ENCODE assay signal across 1 cellular context in the genomic region with DNA sequence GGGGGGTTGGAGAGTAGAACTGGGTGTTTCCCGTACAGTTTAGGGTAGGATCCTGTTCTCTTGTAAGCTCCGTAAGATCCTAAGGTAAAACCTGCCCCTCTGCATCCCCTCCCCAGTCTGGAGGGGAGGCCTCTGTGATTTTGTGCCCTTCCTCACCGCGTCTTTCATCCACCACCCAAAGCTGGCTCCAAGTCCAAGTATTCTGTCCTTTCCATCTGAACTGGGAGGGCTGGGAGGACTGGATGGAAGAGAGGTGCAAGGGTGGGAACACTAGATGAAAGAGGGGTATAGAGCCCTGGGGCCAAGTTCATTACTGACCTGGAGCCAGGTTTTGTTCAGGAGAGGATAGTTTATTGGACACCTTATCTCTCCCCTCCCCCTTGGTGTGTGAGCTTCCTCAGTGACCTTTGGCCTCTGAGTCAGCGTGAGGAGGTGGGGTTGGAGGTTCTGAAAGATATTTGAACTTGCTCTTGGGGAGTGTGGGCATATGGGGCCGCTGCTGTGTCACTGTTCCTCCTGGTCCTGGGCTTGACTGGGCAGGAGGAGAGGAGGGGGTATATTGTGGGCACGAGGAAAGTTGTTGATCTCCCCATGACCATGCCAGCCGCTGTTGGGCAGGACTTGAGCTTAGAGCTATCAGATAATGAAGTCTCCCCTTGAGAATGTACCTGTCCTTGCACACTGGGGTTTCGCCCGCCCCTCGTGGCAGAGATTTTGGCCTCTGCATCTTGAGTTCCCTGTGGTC.
TF ChIP-seq lines count a peak whose summit lies in the region.

No MANE protein-coding gene starts in this region.

TF ChIP-seq in HepG2, 621 proteins besides CTCF, POLR2A, EP300 and RAD21 (continued from another document and continues in another):
- TF ChIP-seq ZNF136 (CRISPR knock-in tag; IDR thresholded peaks at IDR 0.05; ENCODE audit: low read depth): peak; percentile 32; the same call in 1 of the 2 replicates
- TF ChIP-seq ARID2 (CRISPR knock-in tag; IDR thresholded peaks at IDR 0.05; ENCODE audit: borderline replicate concordance): peak; percentile 75; the same call in 1 of the 2 replicates
- TF ChIP-seq, protein P1, sequence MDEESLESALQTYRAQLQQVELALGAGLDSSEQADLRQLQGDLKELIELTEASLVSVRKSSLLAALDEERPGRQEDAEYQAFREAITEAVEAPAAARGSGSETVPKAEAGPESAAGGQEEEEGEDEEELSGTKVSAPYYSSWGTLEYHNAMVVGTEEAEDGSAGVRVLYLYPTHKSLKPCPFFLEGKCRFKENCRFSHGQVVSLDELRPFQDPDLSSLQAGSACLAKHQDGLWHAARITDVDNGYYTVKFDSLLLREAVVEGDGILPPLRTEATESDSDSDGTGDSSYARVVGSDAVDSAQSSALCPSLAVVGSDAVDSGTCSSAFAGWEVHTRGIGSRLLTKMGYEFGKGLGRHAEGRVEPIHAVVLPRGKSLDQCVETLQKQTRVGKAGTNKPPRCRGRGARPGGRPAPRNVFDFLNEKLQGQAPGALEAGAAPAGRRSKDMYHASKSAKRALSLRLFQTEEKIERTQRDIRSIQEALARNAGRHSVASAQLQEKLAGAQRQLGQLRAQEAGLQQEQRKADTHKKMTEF (CRISPR knock-in tag; IDR thresholded peaks at IDR 0.05): peak; percentile 93
- peak; percentile 81; the same call in 1 of the 2 replicates for TF ChIP-seq DMAP1 (CRISPR knock-in tag; IDR thresholded peaks at IDR 0.05)
- TF ChIP-seq, protein P2, sequence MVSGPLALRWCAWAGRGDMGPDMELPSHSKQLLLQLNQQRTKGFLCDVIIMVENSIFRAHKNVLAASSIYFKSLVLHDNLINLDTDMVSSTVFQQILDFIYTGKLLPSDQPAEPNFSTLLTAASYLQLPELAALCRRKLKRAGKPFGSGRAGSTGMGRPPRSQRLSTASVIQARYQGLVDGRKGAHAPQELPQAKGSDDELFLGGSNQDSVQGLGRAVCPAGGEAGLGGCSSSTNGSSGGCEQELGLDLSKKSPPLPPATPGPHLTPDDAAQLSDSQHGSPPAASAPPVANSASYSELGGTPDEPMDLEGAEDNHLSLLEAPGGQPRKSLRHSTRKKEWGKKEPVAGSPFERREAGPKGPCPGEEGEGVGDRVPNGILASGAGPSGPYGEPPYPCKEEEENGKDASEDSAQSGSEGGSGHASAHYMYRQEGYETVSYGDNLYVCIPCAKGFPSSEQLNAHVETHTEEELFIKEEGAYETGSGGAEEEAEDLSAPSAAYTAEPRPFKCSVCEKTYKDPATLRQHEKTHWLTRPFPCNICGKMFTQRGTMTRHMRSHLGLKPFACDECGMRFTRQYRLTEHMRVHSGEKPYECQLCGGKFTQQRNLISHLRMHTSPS (CRISPR knock-in tag; IDR thresholded peaks at IDR 0.05; ENCODE audit: low read depth): peak; percentile 94
- TF ChIP-seq, protein P3, sequence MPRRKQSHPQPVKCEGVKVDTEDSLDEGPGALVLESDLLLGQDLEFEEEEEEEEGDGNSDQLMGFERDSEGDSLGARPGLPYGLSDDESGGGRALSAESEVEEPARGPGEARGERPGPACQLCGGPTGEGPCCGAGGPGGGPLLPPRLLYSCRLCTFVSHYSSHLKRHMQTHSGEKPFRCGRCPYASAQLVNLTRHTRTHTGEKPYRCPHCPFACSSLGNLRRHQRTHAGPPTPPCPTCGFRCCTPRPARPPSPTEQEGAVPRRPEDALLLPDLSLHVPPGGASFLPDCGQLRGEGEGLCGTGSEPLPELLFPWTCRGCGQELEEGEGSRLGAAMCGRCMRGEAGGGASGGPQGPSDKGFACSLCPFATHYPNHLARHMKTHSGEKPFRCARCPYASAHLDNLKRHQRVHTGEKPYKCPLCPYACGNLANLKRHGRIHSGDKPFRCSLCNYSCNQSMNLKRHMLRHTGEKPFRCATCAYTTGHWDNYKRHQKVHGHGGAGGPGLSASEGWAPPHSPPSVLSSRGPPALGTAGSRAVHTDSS (CRISPR knock-in tag; conservative IDR thresholded peaks at IDR 0.05): no peak
- TF ChIP-seq AHR (CRISPR knock-in tag; IDR thresholded peaks at IDR 0.05): peak; percentile 59; the same call in 1 of the 2 replicates
- TF ChIP-seq ZNF792 (CRISPR knock-in tag; IDR thresholded peaks at IDR 0.05): peak; percentile 95
- TF ChIP-seq, protein P4, sequence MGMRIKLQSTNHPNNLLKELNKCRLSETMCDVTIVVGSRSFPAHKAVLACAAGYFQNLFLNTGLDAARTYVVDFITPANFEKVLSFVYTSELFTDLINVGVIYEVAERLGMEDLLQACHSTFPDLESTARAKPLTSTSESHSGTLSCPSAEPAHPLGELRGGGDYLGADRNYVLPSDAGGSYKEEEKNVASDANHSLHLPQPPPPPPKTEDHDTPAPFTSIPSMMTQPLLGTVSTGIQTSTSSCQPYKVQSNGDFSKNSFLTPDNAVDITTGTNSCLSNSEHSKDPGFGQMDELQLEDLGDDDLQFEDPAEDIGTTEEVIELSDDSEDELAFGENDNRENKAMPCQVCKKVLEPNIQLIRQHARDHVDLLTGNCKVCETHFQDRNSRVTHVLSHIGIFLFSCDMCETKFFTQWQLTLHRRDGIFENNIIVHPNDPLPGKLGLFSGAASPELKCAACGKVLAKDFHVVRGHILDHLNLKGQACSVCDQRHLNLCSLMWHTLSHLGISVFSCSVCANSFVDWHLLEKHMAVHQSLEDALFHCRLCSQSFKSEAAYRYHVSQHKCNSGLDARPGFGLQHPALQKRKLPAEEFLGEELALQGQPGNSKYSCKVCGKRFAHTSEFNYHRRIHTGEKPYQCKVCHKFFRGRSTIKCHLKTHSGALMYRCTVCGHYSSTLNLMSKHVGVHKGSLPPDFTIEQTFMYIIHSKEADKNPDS (CRISPR knock-in tag; IDR thresholded peaks at IDR 0.05): no peak
- no peak for TF ChIP-seq ZNF468 (CRISPR knock-in tag; IDR thresholded peaks at IDR 0.05)
- peak; percentile 82 for TF ChIP-seq KDM6A (CRISPR knock-in tag; IDR thresholded peaks at IDR 0.05; ENCODE audit: low read depth)
- TF ChIP-seq GABPA (IDR thresholded peaks at IDR 0.05; ENCODE audit: low read depth, low read length): no peak
- TF ChIP-seq GABPA (CRISPR knock-in tag; IDR thresholded peaks at IDR 0.05; ENCODE audit: low read depth): peak; percentile 66
- TF ChIP-seq ZNF451 (CRISPR knock-in tag; IDR thresholded peaks at IDR 0.05): peak; percentile 55; the same call in 1 of the 2 replicates
- TF ChIP-seq, protein P5, sequence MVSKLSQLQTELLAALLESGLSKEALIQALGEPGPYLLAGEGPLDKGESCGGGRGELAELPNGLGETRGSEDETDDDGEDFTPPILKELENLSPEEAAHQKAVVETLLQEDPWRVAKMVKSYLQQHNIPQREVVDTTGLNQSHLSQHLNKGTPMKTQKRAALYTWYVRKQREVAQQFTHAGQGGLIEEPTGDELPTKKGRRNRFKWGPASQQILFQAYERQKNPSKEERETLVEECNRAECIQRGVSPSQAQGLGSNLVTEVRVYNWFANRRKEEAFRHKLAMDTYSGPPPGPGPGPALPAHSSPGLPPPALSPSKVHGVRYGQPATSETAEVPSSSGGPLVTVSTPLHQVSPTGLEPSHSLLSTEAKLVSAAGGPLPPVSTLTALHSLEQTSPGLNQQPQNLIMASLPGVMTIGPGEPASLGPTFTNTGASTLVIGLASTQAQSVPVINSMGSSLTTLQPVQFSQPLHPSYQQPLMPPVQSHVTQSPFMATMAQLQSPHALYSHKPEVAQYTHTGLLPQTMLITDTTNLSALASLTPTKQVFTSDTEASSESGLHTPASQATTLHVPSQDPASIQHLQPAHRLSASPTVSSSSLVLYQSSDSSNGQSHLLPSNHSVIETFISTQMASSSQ (IDR thresholded peaks at IDR 0.05; ENCODE audit: low read depth): no peak
- TF ChIP-seq, protein P5 (CRISPR knock-in tag; IDR thresholded peaks at IDR 0.05; ENCODE audit: borderline replicate concordance): peak; percentile 68; the same call in 1 of the 2 replicates
- 0 out of 2 replicates have a peak, but pooled peaks have one; percentile 19 for TF ChIP-seq ZFP36L2 (CRISPR knock-in tag; IDR thresholded peaks at IDR 0.05)
- peak; percentile 93; the same call in 1 of the 2 replicates for TF ChIP-seq ZBTB20 (CRISPR knock-in tag; IDR thresholded peaks at IDR 0.05; ENCODE audit: borderline replicate concordance, low read depth)
- TF ChIP-seq KMT2B (CRISPR knock-in tag; IDR thresholded peaks at IDR 0.05): peak; percentile 52; the same call in 1 of the 2 replicates
- TF ChIP-seq HES4 (CRISPR knock-in tag; IDR thresholded peaks at IDR 0.05; ENCODE audit: borderline replicate concordance): no peak
- TF ChIP-seq KDM4B (CRISPR knock-in tag; IDR thresholded peaks at IDR 0.05): peak; percentile 97
- peak; percentile 73; the same call in 1 of the 2 replicates for TF ChIP-seq ARNTL (CRISPR knock-in tag; IDR thresholded peaks at IDR 0.05)
- TF ChIP-seq, protein P6, sequence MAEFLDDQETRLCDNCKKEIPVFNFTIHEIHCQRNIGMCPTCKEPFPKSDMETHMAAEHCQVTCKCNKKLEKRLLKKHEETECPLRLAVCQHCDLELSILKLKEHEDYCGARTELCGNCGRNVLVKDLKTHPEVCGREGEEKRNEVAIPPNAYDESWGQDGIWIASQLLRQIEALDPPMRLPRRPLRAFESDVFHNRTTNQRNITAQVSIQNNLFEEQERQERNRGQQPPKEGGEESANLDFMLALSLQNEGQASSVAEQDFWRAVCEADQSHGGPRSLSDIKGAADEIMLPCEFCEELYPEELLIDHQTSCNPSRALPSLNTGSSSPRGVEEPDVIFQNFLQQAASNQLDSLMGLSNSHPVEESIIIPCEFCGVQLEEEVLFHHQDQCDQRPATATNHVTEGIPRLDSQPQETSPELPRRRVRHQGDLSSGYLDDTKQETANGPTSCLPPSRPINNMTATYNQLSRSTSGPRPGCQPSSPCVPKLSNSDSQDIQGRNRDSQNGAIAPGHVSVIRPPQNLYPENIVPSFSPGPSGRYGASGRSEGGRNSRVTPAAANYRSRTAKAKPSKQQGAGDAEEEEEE (CRISPR knock-in tag; IDR thresholded peaks at IDR 0.05; ENCODE audit: borderline replicate concordance): no peak
- TF ChIP-seq ZMYM4 (CRISPR knock-in tag; IDR thresholded peaks at IDR 0.05): peak; percentile 50; the same call in 1 of the 2 replicates
- TF ChIP-seq, protein P7, sequence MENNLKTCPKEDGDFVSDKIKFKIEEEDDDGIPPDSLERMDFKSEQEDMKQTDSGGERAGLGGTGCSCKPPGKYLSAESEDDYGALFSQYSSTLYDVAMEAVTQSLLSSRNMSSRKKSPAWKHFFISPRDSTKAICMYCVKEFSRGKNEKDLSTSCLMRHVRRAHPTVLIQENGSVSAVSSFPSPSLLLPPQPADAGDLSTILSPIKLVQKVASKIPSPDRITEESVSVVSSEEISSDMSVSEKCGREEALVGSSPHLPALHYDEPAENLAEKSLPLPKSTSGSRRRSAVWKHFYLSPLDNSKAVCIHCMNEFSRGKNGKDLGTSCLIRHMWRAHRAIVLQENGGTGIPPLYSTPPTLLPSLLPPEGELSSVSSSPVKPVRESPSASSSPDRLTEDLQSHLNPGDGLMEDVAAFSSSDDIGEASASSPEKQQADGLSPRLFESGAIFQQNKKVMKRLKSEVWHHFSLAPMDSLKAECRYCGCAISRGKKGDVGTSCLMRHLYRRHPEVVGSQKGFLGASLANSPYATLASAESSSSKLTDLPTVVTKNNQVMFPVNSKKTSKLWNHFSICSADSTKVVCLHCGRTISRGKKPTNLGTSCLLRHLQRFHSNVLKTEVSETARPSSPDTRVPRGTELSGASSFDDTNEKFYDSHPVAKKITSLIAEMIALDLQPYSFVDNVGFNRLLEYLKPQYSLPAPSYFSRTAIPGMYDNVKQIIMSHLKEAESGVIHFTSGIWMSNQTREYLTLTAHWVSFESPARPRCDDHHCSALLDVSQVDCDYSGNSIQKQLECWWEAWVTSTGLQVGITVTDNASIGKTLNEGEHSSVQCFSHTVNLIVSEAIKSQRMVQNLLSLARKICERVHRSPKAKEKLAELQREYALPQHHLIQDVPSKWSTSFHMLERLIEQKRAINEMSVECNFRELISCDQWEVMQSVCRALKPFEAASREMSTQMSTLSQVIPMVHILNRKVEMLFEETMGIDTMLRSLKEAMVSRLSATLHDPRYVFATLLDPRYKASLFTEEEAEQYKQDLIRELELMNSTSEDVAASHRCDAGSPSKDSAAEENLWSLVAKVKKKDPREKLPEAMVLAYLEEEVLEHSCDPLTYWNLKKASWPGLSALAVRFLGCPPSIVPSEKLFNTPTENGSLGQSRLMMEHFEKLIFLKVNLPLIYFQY (CRISPR knock-in tag; IDR thresholded peaks at IDR 0.05; ENCODE audit: borderline replicate concordance): 0 out of 2 replicates have a peak, but pooled peaks have one; percentile 19
- peak; percentile 85 for TF ChIP-seq SALL1 (CRISPR knock-in tag; IDR thresholded peaks at IDR 0.05)
- peak; percentile 93 for TF ChIP-seq ZNF572 (CRISPR knock-in tag; IDR thresholded peaks at IDR 0.05)
- TF ChIP-seq YEATS2 (CRISPR knock-in tag; IDR thresholded peaks at IDR 0.05; ENCODE audit: borderline replicate concordance): peak; percentile 89; the same call in 1 of the 2 replicates
- peak; percentile 95 for TF ChIP-seq ELF3 (CRISPR knock-in tag; IDR thresholded peaks at IDR 0.05)
- no peak for TF ChIP-seq ATF7 (IDR thresholded peaks at IDR 0.05)
- peak; percentile 73 for TF ChIP-seq ATF7 (CRISPR knock-in tag; IDR thresholded peaks at IDR 0.05)
- TF ChIP-seq CHD2 (IDR thresholded peaks at IDR 0.05; ENCODE audit: low read depth, low read length): peak; percentile 40; the same call in 1 of the 2 replicates
